ENCODE assay signal across 10 cellular contexts in the genomic region with DNA sequence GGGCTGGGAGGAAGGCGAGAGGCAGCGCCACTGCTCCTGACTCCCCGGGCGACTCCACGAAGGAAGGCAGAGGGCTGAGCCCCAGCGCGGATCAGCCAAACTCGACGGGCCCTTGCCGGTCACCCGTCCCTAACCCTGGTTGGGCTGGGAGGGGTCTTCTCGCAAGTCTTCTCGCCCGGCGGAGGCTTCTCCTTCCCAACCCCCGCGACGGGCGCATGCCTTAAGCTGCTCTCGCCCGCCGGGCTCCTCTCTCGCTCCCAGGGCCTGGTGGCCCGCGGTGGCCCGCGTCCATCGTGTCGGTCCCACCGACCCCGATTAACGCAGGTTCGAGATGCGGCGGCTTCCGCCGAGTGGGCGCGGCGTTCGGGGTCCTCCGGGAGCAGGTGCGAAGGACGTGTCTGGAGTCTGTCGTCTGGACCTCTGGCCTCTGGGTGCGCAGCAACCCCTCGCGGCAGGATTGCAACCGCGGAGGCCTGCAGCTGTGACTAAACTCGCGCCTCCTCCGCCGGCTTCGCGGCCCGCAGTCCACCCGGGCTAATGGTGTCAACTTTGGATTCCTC. TPM values are rescaled to one million over a fixed set of nuclear protein-coding genes. Genes with fewer than 3 reads are reported as not detected.
A peak's percentile ranks its signal among the peaks of the same experiment; 100 is the strongest.
DNase-seq lines count a peak whose midpoint lies in the region; ATAC-seq and TF ChIP-seq lines count a peak whose summit lies in the region.
"Had no signal": no experiment of that assay in that cellular context is flagged by ENCODE, and none has a peak within 500 bp of the region (broad histone marks: within the 10 kb centered on the region; RNA-seq: fewer than 3 reads in every experiment).

No MANE protein-coding gene starts in this region.

- peak in 1 of 6 experiments; percentile 17 for TF ChIP-seq CTCF in Peyer's patch (IDR thresholded peaks at IDR 0.05)
- peak; percentile 15 to 33 (median 30) for TF ChIP-seq CTCF in nephron (IDR thresholded peaks at IDR 0.05; ENCODE audit: unreplicated experiment in 3 of 3)

- no peak overlapping the region for H3K27ac Mint-ChIP-seq in nephron
- no peak overlapping the region for H3K27ac Mint-ChIP-seq in activated naive CD4-positive, alpha-beta T cell treated with anti-CD3 and anti-CD28 coated beads for 36 hours
- H3K27ac Mint-ChIP-seq: activated CD8-positive, alpha-beta memory T cell treated with anti-CD3 and anti-CD28 coated beads, Interleukin-2, amount 10 ng/mL, durations not matched to agents 7 days and 5 days had no signal

- H3K9me3 Mint-ChIP-seq in nephron = peaks cover 18% of the 10 kb centered on the region
- peaks cover 1% of the 10 kb centered on the region for H3K9me3 Mint-ChIP-seq in activated naive CD4-positive, alpha-beta T cell treated with anti-CD3 and anti-CD28 coated beads for 36 hours

- H3K4me3 ChIP-seq in Peyer's patch = peak overlapping the region in 2 of 4 donors; percentile 26 to 34

- DNase-seq in AG08395 (ENCODE audit: low spot score) (peak; percentile 78), Peyer's patch (peak in 2 of 3 donors; percentile 48 to 51), fibroblast of peridontal ligament (ENCODE audit: extremely low read depth) (peak; percentile 36), T-helper 2 cell (no peak)
- DNase-seq in activated naive CD4-positive, alpha-beta T cell treated with anti-CD3 and anti-CD28 coated beads for 36 hours = no peak
- DNase-seq: activated CD8-positive, alpha-beta memory T cell treated with anti-CD3 and anti-CD28 coated beads, Interleukin-2, amount 10 ng/mL, durations not matched to agents 7 days and 5 days; NCI-H226 had no signal

- no peak overlapping the region for H3K27ac ChIP-seq in Peyer's patch

- H3K27me3 Mint-ChIP-seq in nephron (ENCODE audit: low read depth) = peaks cover 53% of the 10 kb centered on the region
- H3K27me3 Mint-ChIP-seq in activated naive CD4-positive, alpha-beta T cell treated with anti-CD3 and anti-CD28 coated beads for 36 hours (ENCODE audit: low read depth) = peaks cover 73% of the 10 kb centered on the region

- TF ChIP-seq POLR2A in Peyer's patch (IDR thresholded peaks at IDR 0.05) = no peak

- intact Hi-C loops in activated naive CD4-positive, alpha-beta T cell treated with anti-CD3 and anti-CD28 coated beads for 36 hours (cut with micrococcal nuclease) = no loop called here

- no peaks in the 10 kb centered on the region for H3K36me3 Mint-ChIP-seq in nephron (ENCODE audit: low read depth)
- no peaks in the 10 kb centered on the region for H3K36me3 Mint-ChIP-seq in activated naive CD4-positive, alpha-beta T cell treated with anti-CD3 and anti-CD28 coated beads for 36 hours (ENCODE audit: low read depth)
- H3K36me3 Mint-ChIP-seq: activated CD8-positive, alpha-beta memory T cell treated with anti-CD3 and anti-CD28 coated beads, Interleukin-2, amount 10 ng/mL, durations not matched to agents 7 days and 5 days had no signal

- ATAC-seq in GM21786 (IDR thresholded peaks at IDR 0.05; ENCODE audit: unreplicated experiment) (no peak), HG02840 (IDR thresholded peaks at IDR 0.05; ENCODE audit: low FRiP score, unreplicated experiment) (no peak)
- ATAC-seq: activated CD8-positive, alpha-beta memory T cell treated with anti-CD3 and anti-CD28 coated beads, Interleukin-2, amount 10 ng/mL, durations not matched to agents 7 days and 5 days had no signal

- H3K4me3 Mint-ChIP-seq in nephron = peak overlapping the region in 2 of 3 experiments; percentile 19 to 41
- H3K4me3 Mint-ChIP-seq in activated naive CD4-positive, alpha-beta T cell treated with anti-CD3 and anti-CD28 coated beads for 36 hours = no peak overlapping the region
- H3K4me3 Mint-ChIP-seq: activated CD8-positive, alpha-beta memory T cell treated with anti-CD3 and anti-CD28 coated beads, Interleukin-2, amount 10 ng/mL, durations not matched to agents 7 days and 5 days had no signal

- no peaks in the 10 kb centered on the region for H3K36me3 ChIP-seq in Peyer's patch

- H3K9me3 ChIP-seq in Peyer's patch = no peaks in the 10 kb centered on the region

- CTCF ChIA-PET in activated naive CD4-positive, alpha-beta T cell treated with anti-CD3 and anti-CD28 coated beads for 36 hours (lab: Charles Lee) = interaction anchor here (6.7 kb wide), 1 partner anchor 26 kb away, joined by 69 read pairs; the partner anchor contains the start of gene PPM1J

- peaks cover 0 to 10% (median 2%) of the 10 kb centered on the region in 4 donors for H3K4me1 ChIP-seq in Peyer's patch

- peaks cover 4% of the 10 kb centered on the region for H3K4me1 Mint-ChIP-seq in nephron
- peaks cover 7% of the 10 kb centered on the region for H3K4me1 Mint-ChIP-seq in activated naive CD4-positive, alpha-beta T cell treated with anti-CD3 and anti-CD28 coated beads for 36 hours (ENCODE audit: low read depth)

- peaks cover 0 to 11% of the 10 kb centered on the region in 2 donors for H3K27me3 ChIP-seq in Peyer's patch

RNA-seq across cellular contexts. Expression of gene PPM1J, which starts 29.0 kb away (rescaled TPM):
- under 1 TPM in 1 of 4 donors, not detected in 3; 0.67 TPM for total RNA-seq in Peyer's patch
- total RNA-seq in activated naive CD4-positive, alpha-beta T cell treated with anti-CD3 and anti-CD28 coated beads for 36 hours = 1 to 10 TPM in 1 of 2 experiments, under 1 TPM in 1; 0.74 to 1.0 TPM

RNA-seq across cellular contexts. Expression of gene RHOC, which starts 37.2 kb away (rescaled TPM):
- total RNA-seq in Peyer's patch = 100 to 1,000 TPM; 163 to 632 (median 483) TPM
- total RNA-seq in activated naive CD4-positive, alpha-beta T cell treated with anti-CD3 and anti-CD28 coated beads for 36 hours = 10 to 100 TPM; 36.3 to 37.3 TPM

Comparison
In these comparisons a context has a peak if more than half of its experiments do, and no peak if none do; other contexts are left out.
1. DNase-seq: peak in AG08395 (single experiment), Peyer's patch (2 of 3) and fibroblast of peridontal ligament (single experiment); none in T-helper 2 cell (0 of 5) and activated naive CD4-positive, alpha-beta T cell treated with anti-CD3 and anti-CD28 coated beads for 36 hours (single experiment).
2. RNA of gene RHOC, which starts 37.2 kb away (total RNA-seq): 163 to 632 TPM in Peyer's patch; 36.3 to 37.3 TPM in activated naive CD4-positive, alpha-beta T cell treated with anti-CD3 and anti-CD28 coated beads for 36 hours; every median in the first group is over 4 times any median in the second.